8 cellular contexts compared by ENCODE assay signal in the genomic region with DNA sequence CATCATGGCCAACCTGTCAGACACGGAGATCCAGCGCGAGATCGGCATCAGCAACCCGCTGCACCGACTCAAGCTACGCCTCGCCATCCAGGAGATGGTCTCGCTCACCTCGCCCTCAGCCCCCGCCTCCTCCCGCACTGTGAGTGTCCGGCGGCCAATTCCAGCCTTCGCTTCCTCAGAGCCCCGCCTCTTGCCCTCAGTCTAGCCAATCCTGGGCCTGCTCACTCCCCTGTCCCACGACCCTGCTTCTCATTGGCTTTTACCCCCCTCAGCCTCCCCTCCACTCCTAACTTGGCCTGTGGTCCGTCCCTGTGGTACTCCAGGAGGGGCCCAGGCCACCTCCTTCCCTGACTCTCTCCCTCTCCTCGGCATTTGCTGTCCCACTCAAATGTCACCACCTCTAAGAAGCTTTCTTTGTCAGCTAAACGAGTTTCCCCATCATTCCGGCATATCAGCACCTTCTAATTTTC. TPM values are rescaled to one million over a fixed set of nuclear protein-coding genes. Genes with fewer than 3 reads are reported as not detected.
DNase-seq lines count a peak whose midpoint lies in the region; ATAC-seq, FAIRE-seq and TF ChIP-seq lines count a peak whose summit lies in the region.

No MANE protein-coding gene starts in this region.

- in situ Hi-C loops in SK-MEL-5 (cut with HindIII; ENCODE audit: low pct_unique_long_range_greater_than_20kb, low sequenced_read_pairs) (no loop called here), K562 (cut with MboI) (no loop called here)

- CTCF ChIA-PET in K562 (lab: Yijun Ruan, JAX; ENCODE audit: low intra/inter-chr PET ratio) = interaction anchor here (0.6 kb wide), 1 partner anchor 43 kb away, joined by 3 read pairs; no protein-coding TSS in a partner anchor

- intact Hi-C loops in K562 (cut with micrococcal nuclease) = loop anchor here (2.0 kb wide), 1 partner anchor 14 kb away; no protein-coding TSS in a partner anchor

- peak; percentile 52 for TF ChIP-seq POLR2A in K562 (conservative IDR thresholded peaks at IDR 0.05)

- H2AFZ ChIP-seq in K562 (ENCODE audit: low read depth, low read length) (peak overlapping the region; percentile 93), hepatocyte (peak overlapping the region; percentile 61)

- peak overlapping the region in 1 of 2 experiments; percentile 45; a peak in 2 of 4 replicates for H3K9ac ChIP-seq in K562 (ENCODE audit: insufficient read depth in 1 of 2, low read depth in 2 of 2, low read length in 2 of 2)

- TF ChIP-seq CTCF in K562 (IDR thresholded peaks at IDR 0.05 in 2 of 3, conservative IDR thresholded peaks at IDR 0.05 in 1 of 3; ENCODE audit: insufficient read depth in 2 of 3, low read depth in 1 of 3, low read length in 3 of 3) = no peak
- TF ChIP-seq CTCF in hepatocyte (IDR thresholded peaks at IDR 0.05; ENCODE audit: poor library complexity) = no peak

- no peaks in the 10 kb centered on the region for H3K9me1 ChIP-seq in K562 (ENCODE audit: control insufficient read depth, insufficient read depth, low read length)

- ATAC-seq in HG03196 (IDR thresholded peaks at IDR 0.05; ENCODE audit: unreplicated experiment) (peak; percentile 67), K562 (peak; percentile 97)

- H3K4me1 ChIP-seq in K562 (replicated peaks in 1 of 2; ENCODE audit: control insufficient read depth in 2 of 2, insufficient read depth in 2 of 2, low read length in 2 of 2) = peaks cover 14 to 44% of the 10 kb centered on the region in 2 experiments; a peak in 4 of 5 replicates
- no peaks in the 10 kb centered on the region for H3K4me1 ChIP-seq in hepatocyte (ENCODE audit: insufficient read depth)

- H3K27ac ChIP-seq in K562 (ENCODE audit: extremely low read depth, low read depth, low read length) (peak overlapping the region; percentile 43; the same call in 1 of the 3 replicates), hepatocyte (no peak overlapping the region)

- DNase-seq in Daoy (ENCODE audit: low read depth) (peak; percentile 98), SK-MEL-5 (ENCODE audit: low read depth, low spot score) (peak; percentile 94), K562 (ENCODE audit: extremely low read depth in 1 of 4, low spot score in 3 of 4) (peak; percentile 77 to 97 (median 86)), hepatocyte (ENCODE audit: low spot score) (peak; percentile 93), putamen (ENCODE audit: low spot score) (peak; percentile 82), NCI-H1417 treated with DMSO at 0.1 percent for 48 hours (lab: John Stamatoyannopoulos, UW) (no peak), middle frontal gyrus (ENCODE audit: extremely low spot score, low spot score) (no peak)

- peak overlapping the region; percentile 85 for H3K4me2 ChIP-seq in K562 (ENCODE audit: insufficient read depth, low read length)
- peak overlapping the region; percentile 84 for H3K4me2 ChIP-seq in hepatocyte

- H3K9me2 ChIP-seq in hepatocyte (replicated peaks; ENCODE audit: insufficient read depth) = no peaks in the 10 kb centered on the region

- H4K20me1 ChIP-seq in K562 (replicated peaks; ENCODE audit: control insufficient read depth, insufficient read depth, low read length) (no peaks in the 10 kb centered on the region), hepatocyte (ENCODE audit: insufficient read depth, poor library complexity, severe bottlenecking) (no peaks in the 10 kb centered on the region)

- WGBS in K562 (ENCODE audit: insufficient coverage, low coverage, missing lambda C conversion rate) = 12% methylated on average over 21 of the region's 21 CpGs
- whole genome bisulfite sequencing in hepatocyte (ENCODE audit: low lambda C conversion rate, missing lambda C conversion rate) = 6% methylated on average over 20 of the region's 21 CpGs

- H3K79me2 ChIP-seq in K562 (ENCODE audit: control insufficient read depth, insufficient read depth, low read length) (peaks cover 3% of the 10 kb centered on the region; the same call in 2 of the 3 replicates), hepatocyte (no peaks in the 10 kb centered on the region)

- H3K4me3 ChIP-seq in K562 = peak overlapping the region; percentile 46
- H3K4me3 ChIP-seq in hepatocyte = no peak overlapping the region

- TF ChIP-seq EP300 in K562 (IDR thresholded peaks at IDR 0.05; ENCODE audit: low read length) = no peak

- H3K9me3 ChIP-seq in K562 (replicated peaks; ENCODE audit: control insufficient read depth, insufficient read depth, low read depth, low read length) (no peaks in the 10 kb centered on the region), hepatocyte (ENCODE audit: low read depth) (no peaks in the 10 kb centered on the region)

- H3K36me3 ChIP-seq in K562 (ENCODE audit: control insufficient read depth, insufficient read depth, low read length) (no peaks in the 10 kb centered on the region), hepatocyte (replicated peaks; ENCODE audit: insufficient read depth, low read depth) (no peaks in the 10 kb centered on the region)

- no peak for TF ChIP-seq RAD21 in K562 (CRISPR knock-in tag; conservative IDR thresholded peaks at IDR 0.05 in 1 of 2, IDR thresholded peaks at IDR 0.05 in 1 of 2)

- peak; percentile 99 for FAIRE-seq in K562 (lab: Jason Lieb, UNC)

- POLR2A ChIA-PET in K562 (lab: Yijun Ruan, JAX) = interaction anchor here (0.6 to 0.9 kb wide), 4 partner anchors 9 to 614 kb away, joined by 3 to 5 read pairs (median 3); no protein-coding TSS in a partner anchor

- no TSS peak for BruUV-seq in K562 (replicated peaks; lab: Mats Ljungman, UMichigan)

- H3K27me3 ChIP-seq in K562 (ENCODE audit: control insufficient read depth in 2 of 2, insufficient read depth in 2 of 2, low read length in 2 of 2) (no peaks in the 10 kb centered on the region), hepatocyte (no peaks in the 10 kb centered on the region)

RNA-seq across cellular contexts. Expression of a gene that starts 12.3 kb away (rescaled TPM):
- total RNA-seq in Daoy (2014; rRNA removed; shearing (Covaris generic)) = not detected in 2 replicates
- not detected in 2 replicates for total RNA-seq in SK-MEL-5 (2014; rRNA removed; shearing (Covaris generic))
- polyA plus RNA-seq in SK-MEL-5 (2015; cell fraction: cytosol; rRNA removed) = not detected in 2 replicates
- polyA plus RNA-seq in SK-MEL-5 (2015; cell fraction: nucleus; rRNA removed) = 0.09 TPM in 1 of 2 replicates, not detected in the other
- total RNA-seq in K562 (2011; cell fraction: chromatin; rRNA removed; ENCODE audit: low replicate concordance) = 32.2 and 45.2 TPM in 2 replicates
- total RNA-seq in K562 (2011; cell fraction: nucleolus; rRNA removed) = 32.8 and 33.2 TPM in 2 replicates
- total RNA-seq in K562 (2011; cell fraction: nucleoplasm; rRNA removed) = 43.6 and 52.1 TPM in 2 replicates
- total RNA-seq in K562 (2014; rRNA removed) = 15.6 and 20.8 TPM in 2 replicates
- total RNA-seq in K562 (2014; rRNA removed; fragmentation: Illumina TruSeq; extraction: Trizol) = 10.0 and 11.7 TPM in 2 replicates
- 15.9 and 16.1 TPM in 2 replicates for total RNA-seq in K562 (2015; rRNA removed; fragmentation: Illumina TruSeq; extraction: Trizol)
- total RNA-seq in K562 (2021) = 14.8 and 15.6 TPM in 2 replicates
- 13.1 and 22.3 TPM in 2 replicates for polyA plus RNA-seq in K562 (2011; rRNA removed)
- 12.4 and 22.9 TPM in 2 replicates for polyA plus RNA-seq in K562 (2011; cell fraction: cytosol; rRNA removed)
- polyA plus RNA-seq in K562 (2011; cell fraction: nucleus; rRNA removed) = 28.6 and 29.0 TPM in 2 replicates
- polyA plus RNA-seq in K562 (2012) = 15.3 and 17.4 TPM in 2 replicates
- polyA plus RNA-seq in K562 (2014; fragmentation: Illumina TruSeq; extraction: Trizol) = 17.9 and 18.7 TPM in 2 replicates
- 1 to 10 TPM in 1 of 2 experiments, under 1 TPM in 1; 0.66 to 1.2 TPM for polyA plus RNA-seq in K562 (2014; fragmentation: Nextera tagmentation; extraction: Ambion mirVana)
- 11.8 and 13.7 TPM in 2 replicates for polyA plus RNA-seq in K562 (2014; rRNA removed)
- 18.4 and 24.8 TPM in 2 replicates for polyA minus RNA-seq in K562 (2011; rRNA and poly(A)+ RNA removed)
- polyA minus RNA-seq in K562 (2011; cell fraction: cytosol; rRNA and poly(A)+ RNA removed) = 7.2 and 13.7 TPM in 2 replicates
- 4.0 and 6.3 TPM in 2 replicates for polyA minus RNA-seq in K562 (2011; cell fraction: nucleus; rRNA and poly(A)+ RNA removed)
- total RNA-seq in hepatocyte = 0.44 and 0.50 TPM in 2 replicates
- polyA plus RNA-seq in hepatocyte = 0.33 and 0.48 TPM in 2 replicates

RNA-seq across cellular contexts. Expression of a gene that starts 14.7 kb away (rescaled TPM):
- 2.1 and 31.7 TPM in 2 replicates for total RNA-seq in Daoy (2014; rRNA removed; shearing (Covaris generic))
- 3.4 and 3.5 TPM in 2 replicates for total RNA-seq in SK-MEL-5 (2014; rRNA removed; shearing (Covaris generic))
- 8.1 and 11.0 TPM in 2 replicates for polyA plus RNA-seq in SK-MEL-5 (2015; cell fraction: cytosol; rRNA removed)
- 28.5 and 28.9 TPM in 2 replicates for polyA plus RNA-seq in SK-MEL-5 (2015; cell fraction: nucleus; rRNA removed)
- total RNA-seq in K562 (2011; cell fraction: chromatin; rRNA removed; ENCODE audit: low replicate concordance) = 86.3 and 161 TPM in 2 replicates
- 82.0 and 87.9 TPM in 2 replicates for total RNA-seq in K562 (2011; cell fraction: nucleolus; rRNA removed)
- 97.8 and 143 TPM in 2 replicates for total RNA-seq in K562 (2011; cell fraction: nucleoplasm; rRNA removed)
- total RNA-seq in K562 (2014; rRNA removed) (35.3 and 37.3 TPM in 2 replicates), K562 (2014; rRNA removed; fragmentation: Illumina TruSeq; extraction: Trizol) (7.9 and 8.3 TPM in 2 replicates), K562 (2015; rRNA removed; fragmentation: Illumina TruSeq; extraction: Trizol) (15.0 and 15.2 TPM in 2 replicates), K562 (2021) (34.6 and 37.8 TPM in 2 replicates), hepatocyte (6.6 and 7.0 TPM in 2 replicates)
- polyA plus RNA-seq in K562 (2011; rRNA removed) (19.2 and 20.5 TPM in 2 replicates), K562 (2014; fragmentation: Illumina TruSeq; extraction: Trizol) (14.7 and 25.2 TPM in 2 replicates), K562 (2014; fragmentation: Nextera tagmentation; extraction: Ambion mirVana) (1 to 10 TPM; 6.5 to 7.9 TPM), K562 (2014; rRNA removed) (45.4 and 56.6 TPM in 2 replicates), hepatocyte (20.5 and 23.2 TPM in 2 replicates)
- polyA plus RNA-seq in K562 (2011; cell fraction: cytosol; rRNA removed) = 21.6 and 37.6 TPM in 2 replicates
- polyA plus RNA-seq in K562 (2011; cell fraction: nucleus; rRNA removed) = 66.9 and 85.9 TPM in 2 replicates
- polyA plus RNA-seq in K562 (2012) = 26.9 and 31.4 TPM in 2 replicates
- polyA minus RNA-seq in K562 (2011; rRNA and poly(A)+ RNA removed) = 5.8 and 8.2 TPM in 2 replicates
- polyA minus RNA-seq in K562 (2011; cell fraction: cytosol; rRNA and poly(A)+ RNA removed) = 14.5 and 15.4 TPM in 2 replicates
- 16.0 and 19.0 TPM in 2 replicates for polyA minus RNA-seq in K562 (2011; cell fraction: nucleus; rRNA and poly(A)+ RNA removed)

RNA-seq across cellular contexts. Expression of a gene that starts 23.6 kb away (rescaled TPM):
- 5.4 and 10.4 TPM in 2 replicates for total RNA-seq in Daoy (2014; rRNA removed; shearing (Covaris generic))
- 8.8 and 9.9 TPM in 2 replicates for total RNA-seq in SK-MEL-5 (2014; rRNA removed; shearing (Covaris generic))
- 18.3 and 18.5 TPM in 2 replicates for polyA plus RNA-seq in SK-MEL-5 (2015; cell fraction: cytosol; rRNA removed)
- polyA plus RNA-seq in SK-MEL-5 (2015; cell fraction: nucleus; rRNA removed) = 43.5 and 46.5 TPM in 2 replicates
- 69.7 and 96.7 TPM in 2 replicates for total RNA-seq in K562 (2011; cell fraction: chromatin; rRNA removed; ENCODE audit: low replicate concordance)
- 59.0 and 65.5 TPM in 2 replicates for total RNA-seq in K562 (2011; cell fraction: nucleolus; rRNA removed)
- 60.3 and 89.2 TPM in 2 replicates for total RNA-seq in K562 (2011; cell fraction: nucleoplasm; rRNA removed)
- total RNA-seq in K562 (2014; rRNA removed) (48.2 and 55.9 TPM in 2 replicates), K562 (2014; rRNA removed; fragmentation: Illumina TruSeq; extraction: Trizol) (10.3 and 11.5 TPM in 2 replicates), K562 (2015; rRNA removed; fragmentation: Illumina TruSeq; extraction: Trizol) (19.1 and 21.0 TPM in 2 replicates), K562 (2021) (47.5 and 53.0 TPM in 2 replicates), hepatocyte (4.4 and 11.3 TPM in 2 replicates)
- polyA plus RNA-seq in K562 (2011; rRNA removed) (11.2 and 16.9 TPM in 2 replicates), K562 (2014; fragmentation: Illumina TruSeq; extraction: Trizol) (17.6 and 30.1 TPM in 2 replicates), K562 (2014; fragmentation: Nextera tagmentation; extraction: Ambion mirVana) (under 1 TPM; 0.10 to 0.29 TPM), K562 (2014; rRNA removed) (44.2 and 46.7 TPM in 2 replicates), hepatocyte (8.2 and 11.4 TPM in 2 replicates)
- 17.5 and 30.1 TPM in 2 replicates for polyA plus RNA-seq in K562 (2011; cell fraction: cytosol; rRNA removed)
- 52.6 and 77.1 TPM in 2 replicates for polyA plus RNA-seq in K562 (2011; cell fraction: nucleus; rRNA removed)
- 17.8 and 27.4 TPM in 2 replicates for polyA plus RNA-seq in K562 (2012)
- 11.1 and 17.2 TPM in 2 replicates for polyA minus RNA-seq in K562 (2011; rRNA and poly(A)+ RNA removed)
- polyA minus RNA-seq in K562 (2011; cell fraction: cytosol; rRNA and poly(A)+ RNA removed) = 9.8 and 20.9 TPM in 2 replicates
- 27.1 and 32.9 TPM in 2 replicates for polyA minus RNA-seq in K562 (2011; cell fraction: nucleus; rRNA and poly(A)+ RNA removed)

RNA-seq across cellular contexts. Expression of a gene that starts 24.0 kb away (rescaled TPM):
- 2.3 and 2.6 TPM in 2 replicates for total RNA-seq in Daoy (2014; rRNA removed; shearing (Covaris generic))
- 1.1 and 1.8 TPM in 2 replicates for total RNA-seq in SK-MEL-5 (2014; rRNA removed; shearing (Covaris generic))
- 1.4 and 4.5 TPM in 2 replicates for polyA plus RNA-seq in SK-MEL-5 (2015; cell fraction: cytosol; rRNA removed)
- 0.51 and 7.5 TPM in 2 replicates for polyA plus RNA-seq in SK-MEL-5 (2015; cell fraction: nucleus; rRNA removed)
- 1.3 and 4.9 TPM in 2 replicates for total RNA-seq in K562 (2011; cell fraction: chromatin; rRNA removed; ENCODE audit: low replicate concordance)
- 7.0 and 7.4 TPM in 2 replicates for total RNA-seq in K562 (2011; cell fraction: nucleolus; rRNA removed)
- 3.8 and 4.5 TPM in 2 replicates for total RNA-seq in K562 (2011; cell fraction: nucleoplasm; rRNA removed)
- 4.7 and 7.4 TPM in 2 replicates for total RNA-seq in K562 (2014; rRNA removed)
- total RNA-seq in K562 (2014; rRNA removed; fragmentation: Illumina TruSeq; extraction: Trizol) = 0.55 and 0.64 TPM in 2 replicates
- 1.4 and 2.1 TPM in 2 replicates for total RNA-seq in K562 (2015; rRNA removed; fragmentation: Illumina TruSeq; extraction: Trizol)
- 1.6 and 3.2 TPM in 2 replicates for total RNA-seq in K562 (2021)
- 1.5 and 1.9 TPM in 2 replicates for polyA plus RNA-seq in K562 (2011; rRNA removed)
- 4.1 and 8.0 TPM in 2 replicates for polyA plus RNA-seq in K562 (2011; cell fraction: cytosol; rRNA removed)
- polyA plus RNA-seq in K562 (2011; cell fraction: nucleus; rRNA removed) = 4.8 and 7.5 TPM in 2 replicates
- polyA plus RNA-seq in K562 (2012) = 1.8 and 3.7 TPM in 2 replicates
- polyA plus RNA-seq in K562 (2014; fragmentation: Illumina TruSeq; extraction: Trizol) = 1.1 TPM in 2 replicates
- under 1 TPM; 0.08 to 0.32 TPM for polyA plus RNA-seq in K562 (2014; fragmentation: Nextera tagmentation; extraction: Ambion mirVana)
- 5.4 and 5.7 TPM in 2 replicates for polyA plus RNA-seq in K562 (2014; rRNA removed)
- 0.69 and 0.74 TPM in 2 replicates for polyA minus RNA-seq in K562 (2011; rRNA and poly(A)+ RNA removed)
- polyA minus RNA-seq in K562 (2011; cell fraction: cytosol; rRNA and poly(A)+ RNA removed) = 1.6 and 3.3 TPM in 2 replicates
- 4.0 and 4.2 TPM in 2 replicates for polyA minus RNA-seq in K562 (2011; cell fraction: nucleus; rRNA and poly(A)+ RNA removed)
- 1.9 TPM in 1 of 2 replicates, not detected in the other for total RNA-seq in hepatocyte
- 2.6 and 2.7 TPM in 2 replicates for polyA plus RNA-seq in hepatocyte

RNA-seq across cellular contexts. Expression of a gene that starts 28.7 kb away (rescaled TPM):
- 6.7 and 7.2 TPM in 2 replicates for total RNA-seq in Daoy (2014; rRNA removed; shearing (Covaris generic))
- total RNA-seq in SK-MEL-5 (2014; rRNA removed; shearing (Covaris generic)) = 5.6 and 6.4 TPM in 2 replicates
- 8.4 and 14.1 TPM in 2 replicates for polyA plus RNA-seq in SK-MEL-5 (2015; cell fraction: cytosol; rRNA removed)
- 12.4 and 15.9 TPM in 2 replicates for polyA plus RNA-seq in SK-MEL-5 (2015; cell fraction: nucleus; rRNA removed)
- 18.4 and 32.9 TPM in 2 replicates for total RNA-seq in K562 (2011; cell fraction: chromatin; rRNA removed; ENCODE audit: low replicate concordance)
- total RNA-seq in K562 (2011; cell fraction: nucleolus; rRNA removed) = 24.3 and 26.6 TPM in 2 replicates
- total RNA-seq in K562 (2011; cell fraction: nucleoplasm; rRNA removed) = 18.6 and 20.3 TPM in 2 replicates
- total RNA-seq in K562 (2014; rRNA removed) (11.0 and 12.4 TPM in 2 replicates), K562 (2014; rRNA removed; fragmentation: Illumina TruSeq; extraction: Trizol) (1.1 and 1.6 TPM in 2 replicates), K562 (2015; rRNA removed; fragmentation: Illumina TruSeq; extraction: Trizol) (4.0 and 4.1 TPM in 2 replicates), K562 (2021) (9.2 and 9.6 TPM in 2 replicates), hepatocyte (7.1 and 8.7 TPM in 2 replicates)
- polyA plus RNA-seq in K562 (2011; rRNA removed) (5.9 and 10.3 TPM in 2 replicates), K562 (2014; fragmentation: Illumina TruSeq; extraction: Trizol) (3.1 and 5.1 TPM in 2 replicates), K562 (2014; fragmentation: Nextera tagmentation; extraction: Ambion mirVana) (1 to 10 TPM in 1 of 2 experiments, under 1 TPM in 1; 0.89 to 1.4 TPM), K562 (2014; rRNA removed) (15.7 and 18.3 TPM in 2 replicates), hepatocyte (18.0 and 20.6 TPM in 2 replicates)
- polyA plus RNA-seq in K562 (2011; cell fraction: cytosol; rRNA removed) = 8.5 and 10.8 TPM in 2 replicates
- 36.2 and 41.7 TPM in 2 replicates for polyA plus RNA-seq in K562 (2011; cell fraction: nucleus; rRNA removed)
- polyA plus RNA-seq in K562 (2012) = 9.0 and 9.4 TPM in 2 replicates
- polyA minus RNA-seq in K562 (2011; rRNA and poly(A)+ RNA removed) = 3.4 and 4.1 TPM in 2 replicates
- polyA minus RNA-seq in K562 (2011; cell fraction: cytosol; rRNA and poly(A)+ RNA removed) = 1.5 and 4.3 TPM in 2 replicates
- 8.2 and 8.7 TPM in 2 replicates for polyA minus RNA-seq in K562 (2011; cell fraction: nucleus; rRNA and poly(A)+ RNA removed)

Comparison
In these comparisons a context has a peak if more than half of its experiments do, and no peak if none do; other contexts are left out.
1. DNase-seq: peak in Daoy (single experiment), SK-MEL-5 (single experiment), K562 (4 of 4), hepatocyte (single experiment) and putamen (single experiment); none in NCI-H1417 treated with DMSO at 0.1 percent for 48 hours (single experiment) and middle frontal gyrus (single experiment).